In genomic region chr13:36819811-36820140, GRCh38 we compare ENCODE assay signal across 8 cellular contexts. TPM values are rescaled to one million over a fixed set of nuclear protein-coding genes. Genes with fewer than 3 reads are reported as not detected.
DNase-seq lines count a peak whose midpoint lies in the region; ATAC-seq and TF ChIP-seq lines count a peak whose summit lies in the region.

No MANE protein-coding gene starts in this region.

- H3K4me3 ChIP-seq in SJSA1, result peak overlapping the region; percentile 78

- no peaks in the 10 kb centered on the region for H3K9me3 Mint-ChIP-seq in chondrocyte (ENCODE audit: low read depth)
- no peaks in the 10 kb centered on the region for H3K9me3 Mint-ChIP-seq in mesothelial cell of epicardium
- peaks cover 0 to under 1% of the 10 kb centered on the region in 2 donors for H3K9me3 Mint-ChIP-seq in stimulated activated naive CD8-positive, alpha-beta T cell treated with anti-CD3 and anti-CD28 coated beads, Interleukin-15, amount 100 ng/mL, for 72 hours

- no peaks in the 10 kb centered on the region; the same call in 1 of the 2 replicates for H3K36me3 ChIP-seq in SJSA1

- H3K4me1 Mint-ChIP-seq in chondrocyte (ENCODE audit: low read depth), result peaks cover 34% of the 10 kb centered on the region
- H3K4me1 Mint-ChIP-seq in mesothelial cell of epicardium, result peaks cover 44% of the 10 kb centered on the region
- H3K4me1 Mint-ChIP-seq in stimulated activated naive CD8-positive, alpha-beta T cell treated with anti-CD3 and anti-CD28 coated beads, Interleukin-15, amount 100 ng/mL, for 72 hours, result peaks cover 55% of the 10 kb centered on the region

- H3K4me3 Mint-ChIP-seq in chondrocyte (ENCODE audit: unreplicated experiment), result peak overlapping the region; percentile 93
- H3K4me3 Mint-ChIP-seq in mesothelial cell of epicardium, result peak overlapping the region; percentile 81
- H3K4me3 Mint-ChIP-seq in stimulated activated naive CD8-positive, alpha-beta T cell treated with anti-CD3 and anti-CD28 coated beads, Interleukin-15, amount 100 ng/mL, for 72 hours, result peak overlapping the region; percentile 94 to 96

- TF ChIP-seq CTCF in chondrocyte (IDR thresholded peaks at IDR 0.05), result no peak
- no peak for TF ChIP-seq CTCF in mesothelial cell of epicardium (IDR thresholded peaks at IDR 0.05; ENCODE audit: unreplicated experiment)

- DNase-seq in Ammon's horn (ENCODE audit: low spot score), result peak; percentile 29
- DNase-seq in SJSA1 (ENCODE audit: low read depth in 1 of 2, low spot score in 2 of 2), result peak in 1 of 2 experiments; percentile 34
- no peak for DNase-seq in chondrocyte (ENCODE audit: low spot score)
- no peak for DNase-seq in mesothelial cell of epicardium (ENCODE audit: low spot score in 2 of 2, unreplicated experiment in 2 of 2)
- peak in 1 of 2 donors; percentile 50 for DNase-seq in stimulated activated naive CD8-positive, alpha-beta T cell treated with anti-CD3 and anti-CD28 coated beads, Interleukin-15, amount 100 ng/mL, for 72 hours
- DNase-seq in iPS-NIHi11 (ENCODE audit: low spot score), result no peak

- H3K9me3 ChIP-seq in SJSA1 (replicated peaks), result no peaks in the 10 kb centered on the region

- H3K27me3 Mint-ChIP-seq in chondrocyte (ENCODE audit: low read depth) (no peaks in the 10 kb centered on the region), mesothelial cell of epicardium (ENCODE audit: low read depth) (no peaks in the 10 kb centered on the region)
- no peaks in the 10 kb centered on the region for H3K27me3 Mint-ChIP-seq in stimulated activated naive CD8-positive, alpha-beta T cell treated with anti-CD3 and anti-CD28 coated beads, Interleukin-15, amount 100 ng/mL, for 72 hours

- peak; percentile 9 for ATAC-seq in GM18873 (IDR thresholded peaks at IDR 0.05; ENCODE audit: low FRiP score, unreplicated experiment)
- ATAC-seq in HG03139 (IDR thresholded peaks at IDR 0.05; ENCODE audit: unreplicated experiment), result peak; percentile 11
- peak; percentile 34 for ATAC-seq in stimulated activated naive CD8-positive, alpha-beta T cell treated with anti-CD3 and anti-CD28 coated beads, Interleukin-15, amount 100 ng/mL, for 72 hours

- H3K27me3 ChIP-seq in SJSA1 (replicated peaks), result no peaks in the 10 kb centered on the region; the same call in 1 of the 2 replicates

- H3K36me3 Mint-ChIP-seq in chondrocyte (ENCODE audit: low read depth) (no peaks in the 10 kb centered on the region), mesothelial cell of epicardium (no peaks in the 10 kb centered on the region)

- H3K4me1 ChIP-seq in SJSA1 (replicated peaks), result peaks cover 11% of the 10 kb centered on the region

- H3K27ac Mint-ChIP-seq in chondrocyte (ENCODE audit: unreplicated experiment) (peak overlapping the region; percentile 82), mesothelial cell of epicardium (peak overlapping the region; percentile 92)
- peak overlapping the region; percentile 98 to 99 for H3K27ac Mint-ChIP-seq in stimulated activated naive CD8-positive, alpha-beta T cell treated with anti-CD3 and anti-CD28 coated beads, Interleukin-15, amount 100 ng/mL, for 72 hours

- H3K27ac ChIP-seq in SJSA1, result no peak overlapping the region

RNA-seq across cellular contexts. Expression of gene RFXAP, which starts 0.8 kb away (rescaled TPM):
- 0.47 and 1.2 TPM in 2 replicates for total RNA-seq in SJSA1 (2014; rRNA removed; shearing (Covaris generic))
- total RNA-seq in chondrocyte (5.0 to 5.3 TPM (median 5.1 TPM) in 3 replicates), mesothelial cell of epicardium (13.6 to 14.1 TPM (median 14.0 TPM) in 3 replicates)
